Comparison of ENCODE assay signal across 1 cellular context in the genomic region with DNA sequence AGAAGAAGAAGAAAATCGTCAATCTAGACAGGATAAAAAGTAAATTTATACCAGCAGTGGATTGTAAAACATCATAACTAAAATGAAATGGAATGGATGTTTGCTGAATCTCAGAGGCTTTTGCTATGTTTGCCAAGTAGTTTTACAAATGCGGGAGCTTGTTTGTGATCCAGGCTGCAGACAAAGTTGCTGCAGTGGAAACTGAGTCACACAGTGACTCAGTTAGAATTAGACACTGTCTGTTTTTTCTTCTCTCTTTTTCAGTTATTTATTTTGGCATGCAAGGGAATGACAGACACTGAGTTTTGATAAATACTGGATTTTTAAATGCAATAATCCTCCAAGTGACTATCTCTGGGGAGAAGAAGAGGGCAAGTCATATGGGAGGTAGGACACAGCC.
TF ChIP-seq lines count a peak whose summit lies in the region.

No MANE protein-coding gene starts in this region.

TF ChIP-seq in IMR-90, 13 proteins besides CTCF, POLR2A, EP300 and RAD21:
- TF ChIP-seq RFX5 (IDR thresholded peaks at IDR 0.05; ENCODE audit: low read depth, low read length) (no peak), RCOR1 (IDR thresholded peaks at IDR 0.05; ENCODE audit: insufficient replicate concordance, low read length) (no peak), MXI1 (IDR thresholded peaks at IDR 0.05; ENCODE audit: borderline replicate concordance, low read depth, low read length) (no peak), CHD1 (IDR thresholded peaks at IDR 0.05; ENCODE audit: low read depth, low read length) (no peak)
